Comparison of ENCODE assay signal across 16 cellular contexts in the genomic region with DNA sequence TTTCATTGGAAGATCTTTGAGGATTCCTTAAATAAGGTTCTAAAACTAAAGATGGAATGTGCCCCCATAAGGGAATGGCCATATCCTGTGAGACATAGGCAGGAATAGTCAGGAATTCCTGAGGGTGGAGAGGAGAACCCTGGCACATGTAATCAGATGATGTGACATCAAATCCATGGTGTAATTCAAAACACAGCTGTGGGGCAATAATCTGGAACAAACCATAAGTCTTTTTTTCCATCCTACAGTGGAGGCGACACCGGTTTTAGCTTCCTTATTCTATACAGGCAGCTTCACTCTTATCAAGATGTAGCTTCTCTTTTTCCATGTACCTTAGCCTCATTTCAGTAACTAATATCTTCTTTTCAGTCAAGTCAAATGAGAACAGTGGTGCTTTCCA.
DNase-seq lines count a peak whose midpoint lies in the region; ATAC-seq lines count a peak whose summit lies in the region.
"Had no signal": no experiment of that assay in that cellular context is flagged by ENCODE, and none has a peak within 500 bp of the region (broad histone marks: within the 10 kb centered on the region; RNA-seq: fewer than 3 reads in every experiment).

No MANE protein-coding gene starts in this region.

- H3K27ac Mint-ChIP-seq in naive thymus-derived CD8-positive, alpha-beta T cell = no peak overlapping the region
- no peak overlapping the region for H3K27ac Mint-ChIP-seq in activated CD4-positive, alpha-beta T cell treated with anti-CD3 and anti-CD28 coated beads, Interleukin-2, amount 10 ng/mL, durations not matched to agents 24 days and 14 days
- H3K27ac Mint-ChIP-seq: neural progenitor cell had no signal

- H3K4me3 Mint-ChIP-seq in naive thymus-derived CD8-positive, alpha-beta T cell = no peak overlapping the region
- H3K4me3 Mint-ChIP-seq in activated CD4-positive, alpha-beta T cell treated with anti-CD3 and anti-CD28 coated beads, Interleukin-2, amount 10 ng/mL, durations not matched to agents 24 days and 14 days = no peak overlapping the region
- H3K4me3 Mint-ChIP-seq: neural progenitor cell had no signal

- H3K4me1 Mint-ChIP-seq in naive thymus-derived CD8-positive, alpha-beta T cell = no peaks in the 10 kb centered on the region
- no peaks in the 10 kb centered on the region for H3K4me1 Mint-ChIP-seq in activated CD4-positive, alpha-beta T cell treated with anti-CD3 and anti-CD28 coated beads, Interleukin-2, amount 10 ng/mL, durations not matched to agents 24 days and 14 days
- H3K4me1 Mint-ChIP-seq: neural progenitor cell had no signal

- no peaks in the 10 kb centered on the region for H3K36me3 Mint-ChIP-seq in naive thymus-derived CD8-positive, alpha-beta T cell
- no peaks in the 10 kb centered on the region for H3K36me3 Mint-ChIP-seq in activated CD4-positive, alpha-beta T cell treated with anti-CD3 and anti-CD28 coated beads, Interleukin-2, amount 10 ng/mL, durations not matched to agents 24 days and 14 days (ENCODE audit: low read depth)
- H3K36me3 Mint-ChIP-seq: neural progenitor cell had no signal

- POLR2A ChIA-PET in naive thymus-derived CD8-positive, alpha-beta T cell (lab: Charles Lee) = no interaction called here

- no peak for ATAC-seq in naive thymus-derived CD8-positive, alpha-beta T cell
- ATAC-seq in HG02885 (IDR thresholded peaks at IDR 0.05; ENCODE audit: poor library complexity, unreplicated experiment) = no peak
- ATAC-seq: left lobe of liver, SK-N-SH treated with all-trans-retinoic acid at 6 μM for 48 hours had no signal

- H3K27me3 Mint-ChIP-seq in naive thymus-derived CD8-positive, alpha-beta T cell = peaks cover 0 to 2% (median 0%) of the 10 kb centered on the region in 5 donors
- peaks cover 10% of the 10 kb centered on the region for H3K27me3 Mint-ChIP-seq in activated CD4-positive, alpha-beta T cell treated with anti-CD3 and anti-CD28 coated beads, Interleukin-2, amount 10 ng/mL, durations not matched to agents 24 days and 14 days

- intact Hi-C loops in activated CD4-positive, alpha-beta T cell treated with anti-CD3 and anti-CD28 coated beads, Interleukin-2, amount 10 ng/mL, durations not matched to agents 24 days and 14 days (cut with micrococcal nuclease) = no loop called here

- no peaks in the 10 kb centered on the region for H3K9me3 Mint-ChIP-seq in naive thymus-derived CD8-positive, alpha-beta T cell
- H3K9me3 Mint-ChIP-seq in activated CD4-positive, alpha-beta T cell treated with anti-CD3 and anti-CD28 coated beads, Interleukin-2, amount 10 ng/mL, durations not matched to agents 24 days and 14 days = no peaks in the 10 kb centered on the region

- DNase-seq in NOMO-1 treated with DMSO at 0.1 percent for 48 hours (lab: John Stamatoyannopoulos, UW; ENCODE audit: unreplicated experiment) = peak; percentile 59
- no peak for DNase-seq in NOMO-1 treated with dmso at 0.1 percent for 144 hours (lab: John Stamatoyannopoulos, UW; ENCODE audit: unreplicated experiment)
- DNase-seq in SKM-1 (lab: John Stamatoyannopoulos, UW; ENCODE audit: unreplicated experiment) = peak; percentile 19
- DNase-seq in fibroblast of peridontal ligament (ENCODE audit: extremely low read depth) = peak; percentile 68
- no peak for DNase-seq in DMS153 (lab: John Stamatoyannopoulos, UW)
- DNase-seq in naive thymus-derived CD8-positive, alpha-beta T cell = no peak
- no peak for DNase-seq in activated CD4-positive, alpha-beta T cell treated with anti-CD3 and anti-CD28 coated beads, Interleukin-2, amount 10 ng/mL, durations not matched to agents 24 days and 14 days
- DNase-seq: anterior cingulate cortex; effector memory CD4-positive, alpha-beta T cell; Karpas-422; NCI-H1417 treated with DMSO at 0.1 percent for 48 hours; Peyer's patch had no signal

Comparison
In these comparisons a context has a peak if more than half of its experiments do, and no peak if none do; other contexts are left out.
1. DNase-seq: peak in NOMO-1 treated with DMSO at 0.1 percent for 48 hours (single experiment), SKM-1 (single experiment) and fibroblast of peridontal ligament (single experiment); none in NOMO-1 treated with dmso at 0.1 percent for 144 hours (single experiment), DMS153 (single experiment), naive thymus-derived CD8-positive, alpha-beta T cell (0 of 10) and activated CD4-positive, alpha-beta T cell treated with anti-CD3 and anti-CD28 coated beads, Interleukin-2, amount 10 ng/mL, durations not matched to agents 24 days and 14 days (single experiment).